Comparison of ENCODE assay signal across 13 cellular contexts in genomic region chr10:89861199-89861573, GRCh38.
DNase-seq lines count a peak whose midpoint lies in the region; ATAC-seq, FAIRE-seq and TF ChIP-seq lines count a peak whose summit lies in the region.
"Had no signal": no experiment of that assay in that cellular context is flagged by ENCODE, and none has a peak within 500 bp of the region (broad histone marks: within the 10 kb centered on the region; RNA-seq: fewer than 3 reads in every experiment).

No MANE protein-coding gene starts in this region.

- peak overlapping the region; percentile 68 to 93 (median 84) for H3K4me3 Mint-ChIP-seq in CD4-positive, alpha-beta memory T cell
- H3K4me3 Mint-ChIP-seq in astrocyte (ENCODE audit: unreplicated experiment): no peak overlapping the region
- peak overlapping the region in 7 of 8 donors; percentile 2 to 82 (median 66) for H3K4me3 Mint-ChIP-seq in naive B cell

- DNase-seq in CD4-positive, alpha-beta memory T cell: no peak
- DNase-seq in astrocyte (ENCODE audit: low read depth) (no peak), naive B cell (no peak), cerebellum (ENCODE audit: low spot score) (no peak), NCI-H1436 (lab: John Stamatoyannopoulos, UW) (no peak)
- DNase-seq: mesendoderm, NCI-H1694, psoas muscle, stomach had no signal

- no peak for ATAC-seq in naive B cell (ENCODE audit: low read depth in 2 of 2)
- ATAC-seq in GM21360 (IDR thresholded peaks at IDR 0.05; ENCODE audit: unreplicated experiment): no peak
- ATAC-seq: psoas muscle had no signal

- peak overlapping the region; percentile 59 for H3K4me2 ChIP-seq in KMS-11
- peak overlapping the region; percentile 80 for H3K4me2 ChIP-seq in astrocyte (ENCODE audit: low read length)

- no peak for FAIRE-seq in astrocyte (lab: Jason Lieb, UNC)
- FAIRE-seq: D721Med had no signal

- no peaks in the 10 kb centered on the region for H3K27me3 ChIP-seq in CD4-positive, alpha-beta memory T cell (ENCODE audit: insufficient read depth, low read length)
- H3K27me3 ChIP-seq in KMS-11 (ENCODE audit: insufficient read depth, low read depth) (no peaks in the 10 kb centered on the region), astrocyte (ENCODE audit: insufficient read depth, low read length) (no peaks in the 10 kb centered on the region)
- H3K27me3 ChIP-seq: stomach had no signal

- no peak overlapping the region for H3K9ac ChIP-seq in KMS-11
- H3K9ac ChIP-seq in astrocyte (ENCODE audit: low read length): no peak overlapping the region

- no peaks in the 10 kb centered on the region for H3K36me3 ChIP-seq in CD4-positive, alpha-beta memory T cell (ENCODE audit: insufficient read depth, low read length)
- H3K36me3 ChIP-seq in KMS-11 (ENCODE audit: insufficient read depth): no peaks in the 10 kb centered on the region
- no peaks in the 10 kb centered on the region for H3K36me3 ChIP-seq in astrocyte (ENCODE audit: insufficient read depth, low read length)
- H3K36me3 ChIP-seq: stomach had no signal

- peak overlapping the region; percentile 75; the same call in 1 of the 2 replicates for H2AFZ ChIP-seq in KMS-11 (ENCODE audit: low read depth)
- peak overlapping the region; percentile 19 for H2AFZ ChIP-seq in astrocyte (ENCODE audit: low read depth, low read length)

- POLR2A ChIA-PET in CD4-positive, alpha-beta memory T cell (lab: Charles Lee; ENCODE audit: partially characterized antibody): no interaction called here

- H3K27ac ChIP-seq in CD4-positive, alpha-beta memory T cell (ENCODE audit: low read depth, low read length): no peak overlapping the region
- H3K27ac ChIP-seq in KMS-11 (no peak overlapping the region), astrocyte (ENCODE audit: low read depth, low read length) (peak overlapping the region; percentile 61)
- H3K27ac ChIP-seq: psoas muscle, stomach had no signal

- peak overlapping the region; percentile 24 to 46 for H3K4me3 ChIP-seq in CD4-positive, alpha-beta memory T cell (ENCODE audit: low read length in 2 of 2)
- H3K4me3 ChIP-seq in KMS-11 (IDR thresholded peaks at IDR 0.05; ENCODE audit: insufficient read depth, low read depth, low read length) (no peak overlapping the region), astrocyte (ENCODE audit: insufficient read depth, low read depth, low read length) (no peak overlapping the region)
- H3K4me3 ChIP-seq: psoas muscle had no signal

- no peaks in the 10 kb centered on the region for H3K9me3 ChIP-seq in CD4-positive, alpha-beta memory T cell (ENCODE audit: control insufficient read depth in 1 of 2, low read length in 2 of 2)
- no peaks in the 10 kb centered on the region for H3K9me3 ChIP-seq in astrocyte (ENCODE audit: insufficient read depth, low read depth, low read length)
- H3K9me3 ChIP-seq: psoas muscle, stomach had no signal

- H3K36me3 Mint-ChIP-seq in CD4-positive, alpha-beta memory T cell: no peaks in the 10 kb centered on the region
- H3K36me3 Mint-ChIP-seq in astrocyte (ENCODE audit: low read depth, unreplicated experiment): no peaks in the 10 kb centered on the region
- H3K36me3 Mint-ChIP-seq in naive B cell: no peaks in the 10 kb centered on the region
- H3K36me3 Mint-ChIP-seq: brain had no signal

- CTCF ChIA-PET in CD4-positive, alpha-beta memory T cell (lab: Charles Lee; ENCODE audit: partially characterized antibody): no interaction called here

- no peaks in the 10 kb centered on the region for H3K79me2 ChIP-seq in KMS-11 (ENCODE audit: insufficient read depth, low read depth)
- no peaks in the 10 kb centered on the region for H3K79me2 ChIP-seq in astrocyte (ENCODE audit: insufficient read depth, low read length)

- H3K27ac Mint-ChIP-seq in CD4-positive, alpha-beta memory T cell: peak overlapping the region; percentile 62 to 93 (median 84)
- H3K27ac Mint-ChIP-seq in astrocyte (ENCODE audit: unreplicated experiment) (no peak overlapping the region), naive B cell (peak overlapping the region in 2 of 6 donors; percentile 74 to 86)

- H3K9me3 Mint-ChIP-seq in CD4-positive, alpha-beta memory T cell: peaks cover 0 to 3% (median 0%) of the 10 kb centered on the region in 8 donors
- no peaks in the 10 kb centered on the region for H3K9me3 Mint-ChIP-seq in astrocyte (ENCODE audit: unreplicated experiment)
- H3K9me3 Mint-ChIP-seq in naive B cell: no peaks in the 10 kb centered on the region
- H3K9me3 Mint-ChIP-seq: brain had no signal

- peaks cover 20% of the 10 kb centered on the region for H3K4me1 ChIP-seq in CD4-positive, alpha-beta memory T cell (ENCODE audit: insufficient read depth, low read length)
- H3K4me1 ChIP-seq in KMS-11 (ENCODE audit: low read depth, poor library complexity, severe bottlenecking) (peaks cover 8% of the 10 kb centered on the region), astrocyte (ENCODE audit: insufficient read depth, low read length) (peaks cover 15% of the 10 kb centered on the region)
- H3K4me1 ChIP-seq: psoas muscle had no signal

- peaks cover 0 to 3% of the 10 kb centered on the region in 2 donors for H3K27me3 Mint-ChIP-seq in CD4-positive, alpha-beta memory T cell
- H3K27me3 Mint-ChIP-seq in astrocyte (ENCODE audit: low read depth, unreplicated experiment): no peaks in the 10 kb centered on the region
- H3K27me3 Mint-ChIP-seq in naive B cell: no peaks in the 10 kb centered on the region

- H4K20me1 ChIP-seq in KMS-11 (ENCODE audit: insufficient read depth) (no peaks in the 10 kb centered on the region), astrocyte (ENCODE audit: insufficient read depth, low read length) (no peaks in the 10 kb centered on the region)

- TF ChIP-seq CTCF in KMS-11 (conservative IDR thresholded peaks at IDR 0.05; ENCODE audit: low read depth, low read length) (no peak), astrocyte (IDR thresholded peaks at IDR 0.05; ENCODE audit: insufficient read depth, low read depth, low read length) (no peak)

- peaks cover 14 to 22% (median 18%) of the 10 kb centered on the region in 4 donors for H3K4me1 Mint-ChIP-seq in CD4-positive, alpha-beta memory T cell
- H3K4me1 Mint-ChIP-seq in astrocyte (ENCODE audit: low read depth, unreplicated experiment): peaks cover 17% of the 10 kb centered on the region
- peaks cover 17 to 23% (median 21%) of the 10 kb centered on the region in 3 donors for H3K4me1 Mint-ChIP-seq in naive B cell

- intact Hi-C loops in CD4-positive, alpha-beta memory T cell (cut with micrococcal nuclease): loop anchor here (1.0 kb wide), 1 partner anchor 24 kb away; no protein-coding TSS in a partner anchor

Comparison
In these comparisons a context has a peak if more than half of its experiments do, and no peak if none do; other contexts are left out.
1. H3K4me3 ChIP-seq: peak in CD4-positive, alpha-beta memory T cell (2 of 2); none in KMS-11 (single experiment) and astrocyte (single experiment).